ENCODE assay signal across 10 cellular contexts in the genomic region with DNA sequence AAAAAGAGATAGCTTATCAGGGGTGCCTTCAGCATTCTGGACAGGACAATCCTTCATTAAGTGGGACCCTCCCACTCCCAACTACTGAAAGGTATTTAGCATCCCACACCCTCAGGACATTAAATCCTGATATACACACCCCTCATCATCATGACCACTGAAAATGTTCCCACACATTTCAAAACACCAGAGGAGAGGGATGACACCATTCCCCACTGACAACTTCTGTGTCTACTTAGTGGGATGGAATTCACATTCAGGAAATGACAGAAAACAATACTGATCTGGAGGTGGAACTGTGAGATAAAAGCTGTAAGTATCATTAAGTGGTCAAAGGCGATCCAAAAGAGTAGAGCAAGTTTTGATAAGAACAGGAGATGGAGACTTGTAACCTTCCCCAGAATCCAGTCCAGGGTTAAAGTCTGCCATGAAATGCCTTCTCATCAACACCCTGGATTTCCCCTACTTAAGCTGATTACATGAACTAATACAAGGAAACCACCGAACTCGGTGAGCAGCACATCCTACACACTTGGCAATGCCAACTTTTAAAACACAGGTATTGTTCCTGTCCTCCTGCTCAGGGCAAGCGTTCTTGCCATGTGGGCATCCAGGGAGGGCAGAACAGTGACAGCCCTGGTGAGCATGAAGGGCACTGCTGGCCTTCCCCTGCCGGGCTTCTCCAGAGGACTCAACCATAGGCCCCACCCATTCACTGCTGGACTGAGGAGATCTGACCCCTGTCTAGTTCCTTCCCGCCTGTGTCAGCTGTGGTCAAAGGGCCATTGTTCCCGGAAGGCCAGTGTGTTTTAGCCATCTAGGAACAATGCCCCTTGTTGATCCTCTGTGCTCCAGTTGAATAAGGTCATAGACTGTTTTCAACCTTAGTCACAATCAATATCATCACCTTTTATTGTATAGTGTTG.
DNase-seq lines count a peak whose midpoint lies in the region; ATAC-seq and TF ChIP-seq lines count a peak whose summit lies in the region.
"Had no signal": no experiment of that assay in that cellular context is flagged by ENCODE, and none has a peak within 500 bp of the region (broad histone marks: within the 10 kb centered on the region; RNA-seq: fewer than 3 reads in every experiment).

No MANE protein-coding gene starts in this region.

- no peaks in the 10 kb centered on the region for H3K36me3 Mint-ChIP-seq in endodermal cell (ENCODE audit: low read depth)

- no peak overlapping the region for H3K9ac ChIP-seq in endodermal cell (ENCODE audit: extremely low read depth, low read length, poor library complexity, severe bottlenecking)

- H3K4me3 ChIP-seq in left ventricle myocardium inferior (no peak overlapping the region), Peyer's patch (no peak overlapping the region), ovary (no peak overlapping the region), endodermal cell (ENCODE audit: low read length) (no peak overlapping the region)
- H3K4me3 ChIP-seq: tibial artery had no signal

- H3K27me3 Mint-ChIP-seq in endodermal cell (ENCODE audit: insufficient read depth): no peaks in the 10 kb centered on the region
- H3K27me3 Mint-ChIP-seq: naive thymus-derived CD8-positive, alpha-beta T cell had no signal

- no peak overlapping the region for H3K4me3 Mint-ChIP-seq in endodermal cell

- H3K4me1 Mint-ChIP-seq in endodermal cell: peaks cover 21% of the 10 kb centered on the region

- H3K36me3 ChIP-seq in left ventricle myocardium inferior (no peaks in the 10 kb centered on the region), Peyer's patch (no peaks in the 10 kb centered on the region), ovary (no peaks in the 10 kb centered on the region), endodermal cell (ENCODE audit: control insufficient read depth, insufficient read depth, low read length) (no peaks in the 10 kb centered on the region)
- H3K36me3 ChIP-seq: tibial artery had no signal

- no peak overlapping the region for H3K27ac Mint-ChIP-seq in endodermal cell

- ATAC-seq in Right ventricle myocardium inferior: peak; percentile 28
- ATAC-seq: naive thymus-derived CD8-positive, alpha-beta T cell had no signal

- DNase-seq in Right ventricle myocardium inferior (ENCODE audit: missing footprints): no peak
- no peak for DNase-seq in left ventricle myocardium inferior
- peak in 2 of 3 donors; percentile 71 to 74 for DNase-seq in Peyer's patch
- peak; percentile 44 to 94 (median 80) for DNase-seq in head of caudate nucleus
- peak; percentile 92 for DNase-seq in superior temporal gyrus (ENCODE audit: extremely low spot score)
- DNase-seq in ovary: no peak
- no peak for DNase-seq in endodermal cell
- no peak for DNase-seq in NCI-H2171 treated with DMSO at 0.1 percent for 48 hours (lab: John Stamatoyannopoulos, UW)
- DNase-seq: naive thymus-derived CD8-positive, alpha-beta T cell; tibial artery had no signal

- no peak for TF ChIP-seq EP300 in ovary (IDR thresholded peaks at IDR 0.05)

- H3K27me3 ChIP-seq in left ventricle myocardium inferior (ENCODE audit: low read depth): no peaks in the 10 kb centered on the region
- H3K27me3 ChIP-seq in Peyer's patch: no peaks in the 10 kb centered on the region
- no peaks in the 10 kb centered on the region for H3K27me3 ChIP-seq in ovary
- H3K27me3 ChIP-seq in endodermal cell (ENCODE audit: control insufficient read depth, insufficient read depth, low read length, poor library complexity, severe bottlenecking): no peaks in the 10 kb centered on the region
- H3K27me3 ChIP-seq: tibial artery had no signal

- H3K4me1 ChIP-seq in left ventricle myocardium inferior: peaks cover 39% of the 10 kb centered on the region
- H3K4me1 ChIP-seq in Peyer's patch: peaks cover 0 to 10% (median 6%) of the 10 kb centered on the region in 4 donors
- H3K4me1 ChIP-seq in ovary (ENCODE audit: insufficient read depth): peaks cover 6% of the 10 kb centered on the region
- H3K4me1 ChIP-seq in endodermal cell (ENCODE audit: control insufficient read depth, insufficient read depth, low read length): peaks cover 7% of the 10 kb centered on the region

- no peak for TF ChIP-seq CTCF in left ventricle myocardium inferior (IDR thresholded peaks at IDR 0.05; ENCODE audit: borderline replicate concordance)
- peak in 1 of 6 experiments; percentile 8 for TF ChIP-seq CTCF in Peyer's patch (IDR thresholded peaks at IDR 0.05)
- TF ChIP-seq CTCF in ovary (IDR thresholded peaks at IDR 0.05): no peak
- no peak for TF ChIP-seq CTCF in endodermal cell (conservative IDR thresholded peaks at IDR 0.05)

- intact Hi-C loops in Right ventricle myocardium inferior (cut with DNase I) (no loop called here), left ventricle myocardium inferior (cut with micrococcal nuclease) (no loop called here), head of caudate nucleus (cut with DNase I) (no loop called here), ovary (cut with DNase I) (no loop called here)

- WGBS in ovary, 3 donors: 83 to 84% (median 83%) methylated on average over 7 of the region's 7 CpGs
- 82 to 86% methylated on average over 5 to 7 of the region's 7 CpGs for WGBS in endodermal cell (ENCODE audit: insufficient coverage in 1 of 2, insufficient read length in 1 of 2), 2 experiments

- no peaks in the 10 kb centered on the region for H3K9me3 Mint-ChIP-seq in endodermal cell

- TF ChIP-seq POLR2A in Peyer's patch (IDR thresholded peaks at IDR 0.05) (no peak), ovary (IDR thresholded peaks at IDR 0.05) (no peak)

- H3K9me3 ChIP-seq in left ventricle myocardium inferior (replicated peaks) (no peaks in the 10 kb centered on the region), Peyer's patch (no peaks in the 10 kb centered on the region), ovary (no peaks in the 10 kb centered on the region), endodermal cell (ENCODE audit: control insufficient read depth, low read length) (no peaks in the 10 kb centered on the region)
- H3K9me3 ChIP-seq: tibial artery had no signal

- H3K27ac ChIP-seq in left ventricle myocardium inferior (replicated peaks) (no peak overlapping the region), Peyer's patch (peak overlapping the region in 2 of 4 donors; percentile 65 to 84), ovary (no peak overlapping the region), endodermal cell (ENCODE audit: low read depth, low read length) (no peak overlapping the region)
- H3K27ac ChIP-seq: tibial artery had no signal

Comparison
In these comparisons a context has a peak if more than half of its experiments do, and no peak if none do; other contexts are left out.
1. DNase-seq: peak in Peyer's patch (2 of 3), head of caudate nucleus (42 of 42) and superior temporal gyrus (single experiment); none in Right ventricle myocardium inferior (single experiment), left ventricle myocardium inferior (single experiment), ovary (0 of 5), endodermal cell (single experiment) and NCI-H2171 treated with DMSO at 0.1 percent for 48 hours (single experiment).